8 cellular contexts compared by ENCODE assay signal in genomic region chr1:47481936-47482335, GRCh38. TPM values are rescaled to one million over a fixed set of nuclear protein-coding genes. Genes with fewer than 3 reads are reported as not detected.
"Had no signal": no experiment of that assay in that cellular context is flagged by ENCODE, and none has a peak within 500 bp of the region (broad histone marks: within the 10 kb centered on the region; RNA-seq: fewer than 3 reads in every experiment).

No MANE protein-coding gene starts in this region.

- ATAC-seq: GM23338, K562 had no signal

- H3K4me3 ChIP-seq: GM23338, K562 had no signal

- H3K27ac Mint-ChIP-seq: GM23338, H9 had no signal

- DNase-seq: H9, HCEC 1CT, IMR-90, KG1 had no signal

- H3K27ac ChIP-seq: HL-60 had no signal

- H3K4me3 Mint-ChIP-seq: GM23338, H9 had no signal

RNA-seq across cellular contexts. Expression of gene FOXD2, which starts 44.1 kb away (rescaled TPM):
- total RNA-seq: H1, H9 had no signal
- polyA plus RNA-seq: GM23338, H1 had no signal
